1 cellular context compared by ENCODE assay signal in the genomic region with DNA sequence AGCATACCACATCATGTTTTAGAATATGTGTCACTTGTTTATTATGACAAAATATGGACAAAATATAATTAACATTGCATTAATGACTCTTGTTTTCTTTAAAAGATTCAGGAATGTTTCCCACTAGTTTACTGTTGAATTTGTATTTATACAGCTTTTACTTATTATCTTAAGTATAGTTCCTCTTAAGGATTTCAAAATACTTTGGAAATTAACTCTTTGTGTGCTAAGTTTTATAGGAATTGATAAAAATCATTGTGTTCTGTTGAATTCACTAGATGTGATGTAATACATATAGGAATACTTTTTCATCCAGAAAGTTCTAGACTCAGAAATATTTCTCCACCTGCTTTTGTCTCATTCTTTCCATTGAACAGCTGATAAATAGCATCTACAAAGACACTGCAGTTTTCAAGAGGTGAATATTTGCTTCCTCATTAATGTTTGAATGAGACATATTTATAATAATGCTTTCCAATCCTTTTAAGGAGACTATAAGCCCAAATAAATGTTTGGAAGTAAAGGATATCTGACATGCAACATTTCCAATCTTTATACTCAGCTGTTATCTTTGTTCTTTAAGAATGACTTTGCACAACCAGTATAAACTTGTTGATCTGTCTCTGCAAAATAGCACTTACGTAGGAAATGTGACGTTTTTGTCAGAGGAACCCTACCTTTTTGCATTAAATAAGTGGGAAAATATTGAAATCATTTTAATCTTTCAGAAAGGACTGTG.
A peak's percentile ranks its signal among the peaks of the same experiment; 100 is the strongest.
TF ChIP-seq lines count a peak whose summit lies in the region.

No MANE protein-coding gene starts in this region.

TF ChIP-seq in K562, 482 proteins besides CTCF, POLR2A, EP300 and RAD21 (continued from another document):
- TF ChIP-seq, protein P1, sequence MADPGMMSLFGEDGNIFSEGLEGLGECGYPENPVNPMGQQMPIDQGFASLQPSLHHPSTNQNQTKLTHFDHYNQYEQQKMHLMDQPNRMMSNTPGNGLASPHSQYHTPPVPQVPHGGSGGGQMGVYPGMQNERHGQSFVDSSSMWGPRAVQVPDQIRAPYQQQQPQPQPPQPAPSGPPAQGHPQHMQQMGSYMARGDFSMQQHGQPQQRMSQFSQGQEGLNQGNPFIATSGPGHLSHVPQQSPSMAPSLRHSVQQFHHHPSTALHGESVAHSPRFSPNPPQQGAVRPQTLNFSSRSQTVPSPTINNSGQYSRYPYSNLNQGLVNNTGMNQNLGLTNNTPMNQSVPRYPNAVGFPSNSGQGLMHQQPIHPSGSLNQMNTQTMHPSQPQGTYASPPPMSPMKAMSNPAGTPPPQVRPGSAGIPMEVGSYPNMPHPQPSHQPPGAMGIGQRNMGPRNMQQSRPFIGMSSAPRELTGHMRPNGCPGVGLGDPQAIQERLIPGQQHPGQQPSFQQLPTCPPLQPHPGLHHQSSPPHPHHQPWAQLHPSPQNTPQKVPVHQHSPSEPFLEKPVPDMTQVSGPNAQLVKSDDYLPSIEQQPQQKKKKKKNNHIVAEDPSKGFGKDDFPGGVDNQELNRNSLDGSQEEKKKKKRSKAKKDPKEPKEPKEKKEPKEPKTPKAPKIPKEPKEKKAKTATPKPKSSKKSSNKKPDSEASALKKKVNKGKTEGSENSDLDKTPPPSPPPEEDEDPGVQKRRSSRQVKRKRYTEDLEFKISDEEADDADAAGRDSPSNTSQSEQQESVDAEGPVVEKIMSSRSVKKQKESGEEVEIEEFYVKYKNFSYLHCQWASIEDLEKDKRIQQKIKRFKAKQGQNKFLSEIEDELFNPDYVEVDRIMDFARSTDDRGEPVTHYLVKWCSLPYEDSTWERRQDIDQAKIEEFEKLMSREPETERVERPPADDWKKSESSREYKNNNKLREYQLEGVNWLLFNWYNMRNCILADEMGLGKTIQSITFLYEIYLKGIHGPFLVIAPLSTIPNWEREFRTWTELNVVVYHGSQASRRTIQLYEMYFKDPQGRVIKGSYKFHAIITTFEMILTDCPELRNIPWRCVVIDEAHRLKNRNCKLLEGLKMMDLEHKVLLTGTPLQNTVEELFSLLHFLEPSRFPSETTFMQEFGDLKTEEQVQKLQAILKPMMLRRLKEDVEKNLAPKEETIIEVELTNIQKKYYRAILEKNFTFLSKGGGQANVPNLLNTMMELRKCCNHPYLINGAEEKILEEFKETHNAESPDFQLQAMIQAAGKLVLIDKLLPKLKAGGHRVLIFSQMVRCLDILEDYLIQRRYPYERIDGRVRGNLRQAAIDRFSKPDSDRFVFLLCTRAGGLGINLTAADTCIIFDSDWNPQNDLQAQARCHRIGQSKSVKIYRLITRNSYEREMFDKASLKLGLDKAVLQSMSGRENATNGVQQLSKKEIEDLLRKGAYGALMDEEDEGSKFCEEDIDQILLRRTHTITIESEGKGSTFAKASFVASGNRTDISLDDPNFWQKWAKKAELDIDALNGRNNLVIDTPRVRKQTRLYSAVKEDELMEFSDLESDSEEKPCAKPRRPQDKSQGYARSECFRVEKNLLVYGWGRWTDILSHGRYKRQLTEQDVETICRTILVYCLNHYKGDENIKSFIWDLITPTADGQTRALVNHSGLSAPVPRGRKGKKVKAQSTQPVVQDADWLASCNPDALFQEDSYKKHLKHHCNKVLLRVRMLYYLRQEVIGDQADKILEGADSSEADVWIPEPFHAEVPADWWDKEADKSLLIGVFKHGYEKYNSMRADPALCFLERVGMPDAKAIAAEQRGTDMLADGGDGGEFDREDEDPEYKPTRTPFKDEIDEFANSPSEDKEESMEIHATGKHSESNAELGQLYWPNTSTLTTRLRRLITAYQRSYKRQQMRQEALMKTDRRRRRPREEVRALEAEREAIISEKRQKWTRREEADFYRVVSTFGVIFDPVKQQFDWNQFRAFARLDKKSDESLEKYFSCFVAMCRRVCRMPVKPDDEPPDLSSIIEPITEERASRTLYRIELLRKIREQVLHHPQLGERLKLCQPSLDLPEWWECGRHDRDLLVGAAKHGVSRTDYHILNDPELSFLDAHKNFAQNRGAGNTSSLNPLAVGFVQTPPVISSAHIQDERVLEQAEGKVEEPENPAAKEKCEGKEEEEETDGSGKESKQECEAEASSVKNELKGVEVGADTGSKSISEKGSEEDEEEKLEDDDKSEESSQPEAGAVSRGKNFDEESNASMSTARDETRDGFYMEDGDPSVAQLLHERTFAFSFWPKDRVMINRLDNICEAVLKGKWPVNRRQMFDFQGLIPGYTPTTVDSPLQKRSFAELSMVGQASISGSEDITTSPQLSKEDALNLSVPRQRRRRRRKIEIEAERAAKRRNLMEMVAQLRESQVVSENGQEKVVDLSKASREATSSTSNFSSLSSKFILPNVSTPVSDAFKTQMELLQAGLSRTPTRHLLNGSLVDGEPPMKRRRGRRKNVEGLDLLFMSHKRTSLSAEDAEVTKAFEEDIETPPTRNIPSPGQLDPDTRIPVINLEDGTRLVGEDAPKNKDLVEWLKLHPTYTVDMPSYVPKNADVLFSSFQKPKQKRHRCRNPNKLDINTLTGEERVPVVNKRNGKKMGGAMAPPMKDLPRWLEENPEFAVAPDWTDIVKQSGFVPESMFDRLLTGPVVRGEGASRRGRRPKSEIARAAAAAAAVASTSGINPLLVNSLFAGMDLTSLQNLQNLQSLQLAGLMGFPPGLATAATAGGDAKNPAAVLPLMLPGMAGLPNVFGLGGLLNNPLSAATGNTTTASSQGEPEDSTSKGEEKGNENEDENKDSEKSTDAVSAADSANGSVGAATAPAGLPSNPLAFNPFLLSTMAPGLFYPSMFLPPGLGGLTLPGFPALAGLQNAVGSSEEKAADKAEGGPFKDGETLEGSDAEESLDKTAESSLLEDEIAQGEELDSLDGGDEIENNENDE (IDR thresholded peaks at IDR 0.05; ENCODE audit: low read depth, low read length), result no peak
- TF ChIP-seq MEF2D (tag; conservative IDR thresholded peaks at IDR 0.05; ENCODE audit: low read depth), result no peak
- no peak for TF ChIP-seq NUFIP1 (IDR thresholded peaks at IDR 0.05; ENCODE audit: partially characterized antibody)
- TF ChIP-seq, protein P2, sequence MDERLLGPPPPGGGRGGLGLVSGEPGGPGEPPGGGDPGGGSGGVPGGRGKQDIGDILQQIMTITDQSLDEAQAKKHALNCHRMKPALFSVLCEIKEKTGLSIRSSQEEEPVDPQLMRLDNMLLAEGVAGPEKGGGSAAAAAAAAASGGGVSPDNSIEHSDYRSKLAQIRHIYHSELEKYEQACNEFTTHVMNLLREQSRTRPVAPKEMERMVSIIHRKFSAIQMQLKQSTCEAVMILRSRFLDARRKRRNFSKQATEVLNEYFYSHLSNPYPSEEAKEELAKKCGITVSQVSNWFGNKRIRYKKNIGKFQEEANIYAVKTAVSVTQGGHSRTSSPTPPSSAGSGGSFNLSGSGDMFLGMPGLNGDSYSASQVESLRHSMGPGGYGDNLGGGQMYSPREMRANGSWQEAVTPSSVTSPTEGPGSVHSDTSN (CRISPR knock-in tag; IDR thresholded peaks at IDR 0.05; ENCODE audit: low read depth), result no peak
- TF ChIP-seq, protein P2 (tag; conservative IDR thresholded peaks at IDR 0.05; ENCODE audit: low read depth), result 0 out of 2 replicates have a peak, but pooled peaks have one; percentile 12
- TF ChIP-seq, protein P3, sequence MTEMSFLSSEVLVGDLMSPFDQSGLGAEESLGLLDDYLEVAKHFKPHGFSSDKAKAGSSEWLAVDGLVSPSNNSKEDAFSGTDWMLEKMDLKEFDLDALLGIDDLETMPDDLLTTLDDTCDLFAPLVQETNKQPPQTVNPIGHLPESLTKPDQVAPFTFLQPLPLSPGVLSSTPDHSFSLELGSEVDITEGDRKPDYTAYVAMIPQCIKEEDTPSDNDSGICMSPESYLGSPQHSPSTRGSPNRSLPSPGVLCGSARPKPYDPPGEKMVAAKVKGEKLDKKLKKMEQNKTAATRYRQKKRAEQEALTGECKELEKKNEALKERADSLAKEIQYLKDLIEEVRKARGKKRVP (CRISPR knock-in tag; IDR thresholded peaks at IDR 0.05), result no peak
- TF ChIP-seq ILF3 (IDR thresholded peaks at IDR 0.05; ENCODE audit: borderline replicate concordance), result 0 out of 2 replicates have a peak, but pooled peaks have one; percentile 20
- TF ChIP-seq, protein P4, sequence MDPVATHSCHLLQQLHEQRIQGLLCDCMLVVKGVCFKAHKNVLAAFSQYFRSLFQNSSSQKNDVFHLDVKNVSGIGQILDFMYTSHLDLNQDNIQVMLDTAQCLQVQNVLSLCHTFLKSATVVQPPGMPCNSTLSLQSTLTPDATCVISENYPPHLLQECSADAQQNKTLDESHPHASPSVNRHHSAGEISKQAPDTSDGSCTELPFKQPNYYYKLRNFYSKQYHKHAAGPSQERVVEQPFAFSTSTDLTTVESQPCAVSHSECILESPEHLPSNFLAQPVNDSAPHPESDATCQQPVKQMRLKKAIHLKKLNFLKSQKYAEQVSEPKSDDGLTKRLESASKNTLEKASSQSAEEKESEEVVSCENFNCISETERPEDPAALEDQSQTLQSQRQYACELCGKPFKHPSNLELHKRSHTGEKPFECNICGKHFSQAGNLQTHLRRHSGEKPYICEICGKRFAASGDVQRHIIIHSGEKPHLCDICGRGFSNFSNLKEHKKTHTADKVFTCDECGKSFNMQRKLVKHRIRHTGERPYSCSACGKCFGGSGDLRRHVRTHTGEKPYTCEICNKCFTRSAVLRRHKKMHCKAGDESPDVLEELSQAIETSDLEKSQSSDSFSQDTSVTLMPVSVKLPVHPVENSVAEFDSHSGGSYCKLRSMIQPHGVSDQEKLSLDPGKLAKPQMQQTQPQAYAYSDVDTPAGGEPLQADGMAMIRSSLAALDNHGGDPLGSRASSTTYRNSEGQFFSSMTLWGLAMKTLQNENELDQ (CRISPR knock-in tag; IDR thresholded peaks at IDR 0.05; ENCODE audit: borderline replicate concordance), result no peak
- TF ChIP-seq EP400 (IDR thresholded peaks at IDR 0.05), result peak; percentile 23; the same call in 1 of the 2 replicates
- no peak for TF ChIP-seq ZNF507 (tag; conservative IDR thresholded peaks at IDR 0.05)
- TF ChIP-seq DPF2 (IDR thresholded peaks at IDR 0.05), result peak; percentile 86
- TF ChIP-seq ARID1B (IDR thresholded peaks at IDR 0.05), result peak; percentile 76
- 0 out of 2 replicates have a peak, but pooled peaks have one; percentile 34 for TF ChIP-seq NFE2L1 (tag; IDR thresholded peaks at IDR 0.05; ENCODE audit: borderline replicate concordance, low read depth)
- no peak for TF ChIP-seq MYBL2 (IDR thresholded peaks at IDR 0.05; ENCODE audit: low read depth)
- no peak for TF ChIP-seq MYBL2 (CRISPR knock-in tag; IDR thresholded peaks at IDR 0.05; ENCODE audit: borderline replicate concordance)
- no peak for TF ChIP-seq TFAM (CRISPR knock-in tag; conservative IDR thresholded peaks at IDR 0.05)
